8 cellular contexts compared by ENCODE assay signal in genomic region chr11:17405232-17406005, GRCh38. TPM values are rescaled to one million over a fixed set of nuclear protein-coding genes. Genes with fewer than 3 reads are reported as not detected.
DNase-seq lines count a peak whose midpoint lies in the region; ATAC-seq and TF ChIP-seq lines count a peak whose summit lies in the region.

No MANE protein-coding gene starts in this region.

- H3K27me3 Mint-ChIP-seq in activated T-cell treated with anti-CD3 and anti-CD28 coated beads, Interleukin-2, amount 50 U/mL, for 4 hours (ENCODE audit: low read depth): no peaks in the 10 kb centered on the region

- no peaks in the 10 kb centered on the region for H3K27me3 ChIP-seq in BJ (ENCODE audit: control insufficient read depth, insufficient read depth, low read length)
- no peaks in the 10 kb centered on the region for H3K27me3 ChIP-seq in tibial artery

- H3K4me3 ChIP-seq in BJ (ENCODE audit: low read depth, low read length) (no peak overlapping the region), tibial artery (peak overlapping the region in 1 of 2 donors; percentile 6)

- no peaks in the 10 kb centered on the region for H3K9me3 ChIP-seq in tibial artery

- no peak overlapping the region for H3K4me3 Mint-ChIP-seq in activated T-cell treated with anti-CD3 and anti-CD28 coated beads, Interleukin-2, amount 50 U/mL, for 4 hours

- H3K27ac ChIP-seq in tibial artery: peak overlapping the region; percentile 62 to 78

- H3K36me3 ChIP-seq in BJ (ENCODE audit: control insufficient read depth, insufficient read depth, low read length) (no peaks in the 10 kb centered on the region), tibial artery (no peaks in the 10 kb centered on the region)

- DNase-seq in BJ (ENCODE audit: low read depth): no peak
- peak; percentile 42 for DNase-seq in amniotic epithelial cell (ENCODE audit: low read depth)
- peak; percentile 35 for DNase-seq in iPS-NIHi7 (ENCODE audit: extremely low spot score)
- peak; percentile 78 to 95 for DNase-seq in tibial artery
- DNase-seq in cortex of kidney (lab: John Stamatoyannopoulos, UW): no peak
- DNase-seq in activated T-cell treated with anti-CD3 and anti-CD28 coated beads, Interleukin-2, amount 50 U/mL, for 4 hours: no peak
- no peak for DNase-seq in GOT3 (lab: John Stamatoyannopoulos, UW)

- no peaks in the 10 kb centered on the region for H3K36me3 Mint-ChIP-seq in activated T-cell treated with anti-CD3 and anti-CD28 coated beads, Interleukin-2, amount 50 U/mL, for 4 hours (ENCODE audit: insufficient read depth)

- H3K9me3 Mint-ChIP-seq in activated T-cell treated with anti-CD3 and anti-CD28 coated beads, Interleukin-2, amount 50 U/mL, for 4 hours: no peaks in the 10 kb centered on the region

- H3K4me1 ChIP-seq in tibial artery: peaks cover 0 to 22% (median 19%) of the 10 kb centered on the region in 4 donors

- TF ChIP-seq CTCF in BJ (IDR thresholded peaks at IDR 0.05; ENCODE audit: insufficient read depth, low read depth, low read length) (peak; percentile 50), tibial artery (IDR thresholded peaks at IDR 0.05) (peak; percentile 39 to 49)

- intact Hi-C loops in tibial artery (cut with DNase I; ENCODE audit: low total_unique reads): loop anchor here (2.0 kb wide), 1 partner anchor 19 kb away; no protein-coding TSS in a partner anchor

- POLR2A ChIA-PET in BJ (lab: Charles Lee): no interaction called here

- CTCF ChIA-PET in BJ (lab: Yijun Ruan, JAX): interaction anchor here (0.9 to 1.8 kb wide), 5 partner anchors 13 to 29 kb away, joined by 3 to 8 read pairs (median 4); partner anchors contain the start of gene KCNJ11

- no peaks in the 10 kb centered on the region for H3K4me1 Mint-ChIP-seq in activated T-cell treated with anti-CD3 and anti-CD28 coated beads, Interleukin-2, amount 50 U/mL, for 4 hours (ENCODE audit: low read depth)

- ATAC-seq in HG03097 (IDR thresholded peaks at IDR 0.05; ENCODE audit: low FRiP score, unreplicated experiment): peak; percentile 56
- no peak for ATAC-seq in activated T-cell treated with anti-CD3 and anti-CD28 coated beads, Interleukin-2, amount 50 U/mL, for 4 hours

RNA-seq across cellular contexts. Expression of gene KCNJ11, which starts 17.0 kb away (rescaled TPM):
- not detected in 2 replicates for polyA plus RNA-seq in BJ (2011; rRNA removed)
- polyA minus RNA-seq in BJ (2011; rRNA and poly(A)+ RNA removed): not detected in 2 replicates
- total RNA-seq in activated T-cell treated with anti-CD3 and anti-CD28 coated beads, Interleukin-2, amount 50 U/mL, for 4 hours: under 1 TPM; 0.60 to 0.95 (median 0.68) TPM

RNA-seq across cellular contexts. Expression of gene NCR3LG1, which starts 53.8 kb away (rescaled TPM):
- 1.5 and 2.0 TPM in 2 replicates for polyA plus RNA-seq in BJ (2011; rRNA removed)
- 3.1 TPM in 2 replicates for polyA minus RNA-seq in BJ (2011; rRNA and poly(A)+ RNA removed)
- total RNA-seq in activated T-cell treated with anti-CD3 and anti-CD28 coated beads, Interleukin-2, amount 50 U/mL, for 4 hours: 1 to 10 TPM; 3.2 to 4.2 (median 3.4) TPM

Comparison
In these comparisons a context has a peak if more than half of its experiments do, and no peak if none do; other contexts are left out.
1. DNase-seq: peak in amniotic epithelial cell (single experiment), iPS-NIHi7 (single experiment) and tibial artery (2 of 2); none in BJ (single experiment), cortex of kidney (single experiment), activated T-cell treated with anti-CD3 and anti-CD28 coated beads, Interleukin-2, amount 50 U/mL, for 4 hours (single experiment) and GOT3 (single experiment).